In the genomic region with DNA sequence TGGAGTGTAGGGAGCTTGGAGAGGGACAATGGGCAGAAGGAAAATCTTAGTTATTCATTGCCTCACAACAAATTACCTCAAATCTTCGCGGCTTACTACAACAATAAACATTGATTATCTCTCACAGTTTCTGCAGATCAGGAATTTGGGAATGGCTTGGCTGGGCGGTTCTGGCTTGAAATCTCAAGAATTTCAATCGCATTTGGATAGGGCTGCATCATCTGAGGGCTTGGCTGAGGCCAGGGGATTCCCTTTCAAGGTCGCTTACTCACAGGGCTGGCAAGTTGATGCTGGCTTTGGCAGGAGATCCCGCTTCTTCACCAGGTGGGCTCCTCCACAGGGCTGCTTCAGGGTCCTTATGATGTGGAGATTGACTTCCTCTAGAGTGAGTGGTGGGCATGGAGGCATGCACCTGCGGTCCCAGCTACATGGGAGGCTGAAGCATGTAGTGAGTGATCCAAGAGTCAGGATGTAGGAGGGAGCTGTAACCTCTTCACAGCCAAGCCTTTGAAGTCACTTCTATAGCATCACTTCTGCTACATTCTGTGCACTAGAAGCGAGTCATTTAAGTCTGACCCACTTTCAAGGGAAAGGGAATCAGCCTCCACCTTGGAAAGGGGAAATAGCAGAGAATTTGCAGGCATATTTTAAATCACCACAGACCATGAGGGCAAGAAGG, we compare ENCODE assay signal across 17 cellular contexts.
DNase-seq lines count a peak whose midpoint lies in the region; ATAC-seq lines count a peak whose summit lies in the region.
"Had no signal": no experiment of that assay in that cellular context is flagged by ENCODE, and none has a peak within 500 bp of the region (broad histone marks: within the 10 kb centered on the region; RNA-seq: fewer than 3 reads in every experiment).

No MANE protein-coding gene starts in this region.

- no peak for ATAC-seq in HG02981 (IDR thresholded peaks at IDR 0.05; ENCODE audit: unreplicated experiment)

- CTCF ChIA-PET in activated naive CD4-positive, alpha-beta T cell treated with anti-CD3 and anti-CD28 coated beads for 36 hours (lab: Charles Lee) = no interaction called here

- no peaks in the 10 kb centered on the region for H3K27me3 ChIP-seq in H7 (ENCODE audit: control insufficient read depth, insufficient read depth, low read length)

- H3K4me3 ChIP-seq in H7 (ENCODE audit: insufficient read depth, low read depth, low read length) = no peak overlapping the region
- H3K4me3 ChIP-seq: lung had no signal

- no peaks in the 10 kb centered on the region for H3K36me3 Mint-ChIP-seq in activated naive CD4-positive, alpha-beta T cell treated with anti-CD3 and anti-CD28 coated beads for 36 hours (ENCODE audit: low read depth)

- no peaks in the 10 kb centered on the region for H3K36me3 ChIP-seq in H7 (replicated peaks; ENCODE audit: control insufficient read depth, insufficient read depth, low read length)

- H3K27ac Mint-ChIP-seq in activated naive CD4-positive, alpha-beta T cell treated with anti-CD3 and anti-CD28 coated beads for 36 hours = no peak overlapping the region
- H3K27ac Mint-ChIP-seq: dendritic cell treated with granulocyte-macrophage colony-stimulating factor and Interleukin-4, amounts not matched to agents 40 ng/mL and 50 ng/mL, for 4 days; T-helper 1 cell treated with Interleukin-12 subunit alpha and Interleukin-12 subunit beta and Interleukin-4 antibody, amounts not matched to agents 30 μg/mL and 1 μg/mL, for 36 hours had no signal

- DNase-seq in A172 (ENCODE audit: low spot score) (peak; percentile 55), H7 (peak; percentile 39), astrocyte of the hippocampus (ENCODE audit: low read depth, low spot score) (peak; percentile 93), kidney tubule cell (ENCODE audit: low spot score) (peak; percentile 77), NCI-H510A treated with DMSO at 0.1 percent for 48 hours (lab: John Stamatoyannopoulos, UW) (no peak), LoVo (ENCODE audit: low spot score) (no peak)
- no peak for DNase-seq in activated naive CD4-positive, alpha-beta T cell treated with anti-CD3 and anti-CD28 coated beads for 36 hours
- DNase-seq: activated CD4-positive, alpha-beta T cell treated with anti-CD3 and anti-CD28 coated beads, Interleukin-2, amount 50 U/mL, for 48 hours; activated gamma-delta T cell; head of caudate nucleus; NCI-H1930; OCI-M1; stimulated activated CD4-positive, alpha-beta T cell treated with anti-CD3 and anti-CD28 coated beads, Interleukin-2, amount 100 ng/mL, for 48 hours had no signal

- no peak overlapping the region for H3K4me3 Mint-ChIP-seq in activated naive CD4-positive, alpha-beta T cell treated with anti-CD3 and anti-CD28 coated beads for 36 hours
- H3K4me3 Mint-ChIP-seq: dendritic cell treated with granulocyte-macrophage colony-stimulating factor and Interleukin-4, amounts not matched to agents 40 ng/mL and 50 ng/mL, for 4 days; T-helper 1 cell treated with Interleukin-12 subunit alpha and Interleukin-12 subunit beta and Interleukin-4 antibody, amounts not matched to agents 30 μg/mL and 1 μg/mL, for 36 hours had no signal

- H3K27me3 Mint-ChIP-seq in activated naive CD4-positive, alpha-beta T cell treated with anti-CD3 and anti-CD28 coated beads for 36 hours (ENCODE audit: low read depth) = no peaks in the 10 kb centered on the region
- H3K27me3 Mint-ChIP-seq: dendritic cell treated with granulocyte-macrophage colony-stimulating factor and Interleukin-4, amounts not matched to agents 40 ng/mL and 50 ng/mL, for 4 days had no signal

- no peaks in the 10 kb centered on the region for H3K9me3 Mint-ChIP-seq in activated naive CD4-positive, alpha-beta T cell treated with anti-CD3 and anti-CD28 coated beads for 36 hours
- H3K9me3 Mint-ChIP-seq: dendritic cell treated with granulocyte-macrophage colony-stimulating factor and Interleukin-4, amounts not matched to agents 40 ng/mL and 50 ng/mL, for 4 days; T-helper 1 cell treated with Interleukin-12 subunit alpha and Interleukin-12 subunit beta and Interleukin-4 antibody, amounts not matched to agents 30 μg/mL and 1 μg/mL, for 36 hours had no signal

- intact Hi-C loops in activated naive CD4-positive, alpha-beta T cell treated with anti-CD3 and anti-CD28 coated beads for 36 hours (cut with micrococcal nuclease) = no loop called here

- H3K4me1 Mint-ChIP-seq in activated naive CD4-positive, alpha-beta T cell treated with anti-CD3 and anti-CD28 coated beads for 36 hours (ENCODE audit: low read depth) = no peaks in the 10 kb centered on the region

Comparison
In these comparisons a context has a peak if more than half of its experiments do, and no peak if none do; other contexts are left out.
1. DNase-seq: peak in A172 (single experiment), H7 (single experiment), astrocyte of the hippocampus (single experiment) and kidney tubule cell (single experiment); none in NCI-H510A treated with DMSO at 0.1 percent for 48 hours (single experiment), LoVo (single experiment) and activated naive CD4-positive, alpha-beta T cell treated with anti-CD3 and anti-CD28 coated beads for 36 hours (single experiment).